ENCODE assay signal across 17 cellular contexts in the genomic region with DNA sequence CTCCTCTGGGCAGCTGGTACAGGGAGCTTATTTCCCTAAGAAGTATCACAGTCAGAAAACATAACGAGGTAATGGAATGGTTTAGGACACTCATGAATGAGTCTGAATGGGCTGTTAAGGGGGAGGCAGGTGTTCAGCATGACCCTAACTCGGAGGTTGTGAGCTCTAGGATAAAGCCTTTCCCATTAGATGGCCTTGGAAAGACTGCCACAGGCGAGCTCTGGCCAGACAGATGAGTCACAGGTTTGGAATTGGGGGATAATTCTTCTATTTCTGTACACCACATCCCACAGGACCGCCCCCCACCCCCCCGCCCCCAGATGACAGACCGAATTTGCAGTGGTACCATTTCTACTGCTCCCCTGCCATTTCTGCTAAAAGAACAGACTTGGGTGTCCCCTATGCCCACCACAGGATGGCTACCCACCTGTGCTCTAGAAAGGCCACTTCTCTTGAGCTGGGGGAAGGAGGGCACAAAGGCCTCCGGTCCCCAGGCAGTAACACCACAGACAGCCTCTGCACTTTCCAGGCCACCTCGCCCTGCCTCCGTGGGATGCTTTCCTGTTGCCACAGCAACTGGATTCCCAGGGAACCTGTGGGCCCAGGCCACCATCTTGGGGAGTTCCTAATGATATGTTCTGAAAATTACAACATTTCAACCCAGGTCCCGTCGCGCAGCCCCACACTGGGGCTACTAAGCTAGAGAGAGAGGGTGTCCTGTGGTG.
DNase-seq lines count a peak whose midpoint lies in the region; ATAC-seq and TF ChIP-seq lines count a peak whose summit lies in the region.
"Had no signal": no experiment of that assay in that cellular context is flagged by ENCODE, and none has a peak within 500 bp of the region (broad histone marks: within the 10 kb centered on the region; RNA-seq: fewer than 3 reads in every experiment).

No MANE protein-coding gene starts in this region.

- no peaks in the 10 kb centered on the region for H3K9me2 ChIP-seq in SK-N-SH

- no peak for ATAC-seq in effector memory CD8-positive, alpha-beta T cell (replicated peaks)
- ATAC-seq: activated CD8-positive, alpha-beta T cell treated with anti-CD3 and anti-CD28 coated beads, Interleukin-2, amount 10 ng/mL, durations not matched to agents 7 days and 5 days had no signal

- CTCF ChIA-PET in SK-N-SH (lab: Yijun Ruan, JAX), result interaction anchor here (1.6 to 2.5 kb wide), 2 partner anchors 12 to 152 kb away, joined by 3 to 10 read pairs; no protein-coding TSS in a partner anchor

- no peak overlapping the region for H3K4me3 Mint-ChIP-seq in chondrocyte (ENCODE audit: unreplicated experiment)
- no peak overlapping the region for H3K4me3 Mint-ChIP-seq in neural progenitor cell
- H3K4me3 Mint-ChIP-seq in effector memory CD8-positive, alpha-beta T cell, result no peak overlapping the region
- H3K4me3 Mint-ChIP-seq: activated CD8-positive, alpha-beta T cell treated with anti-CD3 and anti-CD28 coated beads, Interleukin-2, amount 10 ng/mL, durations not matched to agents 7 days and 5 days; B cell had no signal

- peaks cover 21% of the 10 kb centered on the region for H3K4me1 Mint-ChIP-seq in chondrocyte (ENCODE audit: low read depth)
- peaks cover 54% of the 10 kb centered on the region for H3K4me1 Mint-ChIP-seq in neural progenitor cell
- no peaks in the 10 kb centered on the region for H3K4me1 Mint-ChIP-seq in effector memory CD8-positive, alpha-beta T cell (ENCODE audit: low read depth in 2 of 2)
- H3K4me1 Mint-ChIP-seq: B cell had no signal

- H3K4me1 ChIP-seq in neural progenitor cell, result peaks cover 66% of the 10 kb centered on the region
- peaks cover 0 to 6% of the 10 kb centered on the region in 2 experiments; a peak in 1 of 4 replicates for H3K4me1 ChIP-seq in SK-N-SH (ENCODE audit: control insufficient read depth in 1 of 2, insufficient read depth in 2 of 2, low read depth in 1 of 2, low read length in 1 of 2)

- 51% methylated on average over 11 of the region's 12 CpGs for WGBS in SK-N-SH (ENCODE audit: low lambda C conversion rate)

- H3K36me3 Mint-ChIP-seq in chondrocyte (ENCODE audit: low read depth) (no peaks in the 10 kb centered on the region), neural progenitor cell (no peaks in the 10 kb centered on the region)
- H3K36me3 Mint-ChIP-seq in effector memory CD8-positive, alpha-beta T cell (ENCODE audit: insufficient read depth), result no peaks in the 10 kb centered on the region

- H3K4me3 ChIP-seq in neural progenitor cell (no peak overlapping the region), SK-N-SH (ENCODE audit: low read depth in 2 of 2, low read length in 1 of 2) (no peak overlapping the region)

- H3K9ac ChIP-seq in neural progenitor cell (no peak overlapping the region), SK-N-SH (no peak overlapping the region)
- H3K9ac ChIP-seq: KMS-11 had no signal

- H3K27ac ChIP-seq in neural progenitor cell (no peak overlapping the region), SK-N-SH (ENCODE audit: low read depth in 2 of 2, low read length in 1 of 2) (no peak overlapping the region)
- H3K27ac ChIP-seq: KMS-11 had no signal

- no peak for TF ChIP-seq RAD21 in SK-N-SH (IDR thresholded peaks at IDR 0.05; ENCODE audit: low read length)

- TF ChIP-seq CTCF in chondrocyte (IDR thresholded peaks at IDR 0.05) (no peak), neural progenitor cell (IDR thresholded peaks at IDR 0.05) (no peak), SK-N-SH (IDR thresholded peaks at IDR 0.05) (no peak)

- peaks cover 38% of the 10 kb centered on the region for H3F3A ChIP-seq in neural progenitor cell (ENCODE audit: low read depth)
- H3F3A ChIP-seq in SK-N-SH (replicated peaks; ENCODE audit: insufficient read depth), result no peaks in the 10 kb centered on the region

- H3K27ac Mint-ChIP-seq in chondrocyte (ENCODE audit: unreplicated experiment) (peak overlapping the region; percentile 51), neural progenitor cell (peak overlapping the region; percentile 65)
- no peak overlapping the region for H3K27ac Mint-ChIP-seq in effector memory CD8-positive, alpha-beta T cell
- H3K27ac Mint-ChIP-seq: activated CD8-positive, alpha-beta T cell treated with anti-CD3 and anti-CD28 coated beads, Interleukin-2, amount 10 ng/mL, durations not matched to agents 7 days and 5 days; B cell had no signal

- H3K4me2 ChIP-seq in neural progenitor cell (no peak overlapping the region), SK-N-SH (no peak overlapping the region)
- H3K4me2 ChIP-seq: KMS-11 had no signal

- H3K27me3 ChIP-seq in neural progenitor cell, result no peaks in the 10 kb centered on the region
- H3K27me3 ChIP-seq in SK-N-SH (ENCODE audit: insufficient read depth), result 0 out of 2 replicates have a peak, but pooled peaks cover 6% of the 10 kb centered on the region

- H2AFZ ChIP-seq in neural progenitor cell (replicated peaks) (no peak overlapping the region), SK-N-SH (ENCODE audit: low read depth) (no peak overlapping the region)

- H3K9me3 Mint-ChIP-seq in chondrocyte (ENCODE audit: low read depth) (no peaks in the 10 kb centered on the region), neural progenitor cell (no peaks in the 10 kb centered on the region)
- no peaks in the 10 kb centered on the region for H3K9me3 Mint-ChIP-seq in effector memory CD8-positive, alpha-beta T cell

- H3K79me2 ChIP-seq in neural progenitor cell (ENCODE audit: low read depth) (no peaks in the 10 kb centered on the region), SK-N-SH (ENCODE audit: insufficient read depth) (no peaks in the 10 kb centered on the region)

- POLR2A ChIA-PET in SK-N-SH (lab: Yijun Ruan, JAX), result no interaction called here

- H4K20me1 ChIP-seq in neural progenitor cell (ENCODE audit: low read depth) (no peaks in the 10 kb centered on the region), SK-N-SH (ENCODE audit: insufficient read depth) (no peaks in the 10 kb centered on the region)

- H3K36me3 ChIP-seq in neural progenitor cell (no peaks in the 10 kb centered on the region), SK-N-SH (replicated peaks in 1 of 2; ENCODE audit: control insufficient read depth in 1 of 2, insufficient read depth in 2 of 2, low read length in 1 of 2) (no peaks in the 10 kb centered on the region)

- H3K27me3 Mint-ChIP-seq in chondrocyte (ENCODE audit: low read depth) (peaks cover 16% of the 10 kb centered on the region), neural progenitor cell (ENCODE audit: insufficient read depth, low read depth) (peaks cover 17% of the 10 kb centered on the region)
- peaks cover 39 to 85% of the 10 kb centered on the region in 2 donors for H3K27me3 Mint-ChIP-seq in effector memory CD8-positive, alpha-beta T cell

- DNase-seq in EH (ENCODE audit: low read depth) (peak; percentile 55), NCI-H524 treated with DMSO at 0.1 percent for 48 hours (lab: John Stamatoyannopoulos, UW) (peak; percentile 17), chondrocyte (ENCODE audit: low spot score) (no peak), neural progenitor cell (ENCODE audit: low spot score) (peak; percentile 28), RKO (ENCODE audit: low spot score) (no peak), NCI-H1417 treated with DMSO at 0.1 percent for 48 hours (lab: John Stamatoyannopoulos, UW) (no peak), SK-N-SH (no peak)
- DNase-seq in effector memory CD8-positive, alpha-beta T cell, result no peak
- DNase-seq: activated CD8-positive, alpha-beta T cell treated with anti-CD3 and anti-CD28 coated beads, Interleukin-2, amount 10 ng/mL, durations not matched to agents 7 days and 5 days; activated effector memory CD4-positive, alpha-beta T cell treated with anti-CD3 and anti-CD28 coated beads, Interleukin-2, amount 50 U/mL, for 16 hours; aorta; DMS153; effector CD4-positive, alpha-beta T cell; NCI-H1930; small intestine had no signal

- H3K9me3 ChIP-seq in neural progenitor cell (ENCODE audit: low read depth), result no peaks in the 10 kb centered on the region
- H3K9me3 ChIP-seq in SK-N-SH, result no peaks in the 10 kb centered on the region

- no peak for TF ChIP-seq EP300 in SK-N-SH (IDR thresholded peaks at IDR 0.05; ENCODE audit: borderline replicate concordance in 1 of 2, low read depth in 1 of 2, low read length in 1 of 2)

TF ChIP-seq in SK-N-SH, 30 proteins besides CTCF, POLR2A, EP300 and RAD21:
- TF ChIP-seq JUND (IDR thresholded peaks at IDR 0.05) (no peak), POLR2AphosphoS5 (IDR thresholded peaks at IDR 0.05; ENCODE audit: low read depth, low read length) (no peak)

Comparison
In these comparisons a context has a peak if more than half of its experiments do, and no peak if none do; other contexts are left out.
1. DNase-seq: peak in EH (single experiment), NCI-H524 treated with DMSO at 0.1 percent for 48 hours (single experiment) and neural progenitor cell (single experiment); none in chondrocyte (single experiment), RKO (single experiment), NCI-H1417 treated with DMSO at 0.1 percent for 48 hours (single experiment), effector memory CD8-positive, alpha-beta T cell (0 of 3) and SK-N-SH (single experiment).
2. H3K27ac Mint-ChIP-seq: peak in chondrocyte (single experiment) and neural progenitor cell (single experiment); none in effector memory CD8-positive, alpha-beta T cell (0 of 2).